In the genomic region with DNA sequence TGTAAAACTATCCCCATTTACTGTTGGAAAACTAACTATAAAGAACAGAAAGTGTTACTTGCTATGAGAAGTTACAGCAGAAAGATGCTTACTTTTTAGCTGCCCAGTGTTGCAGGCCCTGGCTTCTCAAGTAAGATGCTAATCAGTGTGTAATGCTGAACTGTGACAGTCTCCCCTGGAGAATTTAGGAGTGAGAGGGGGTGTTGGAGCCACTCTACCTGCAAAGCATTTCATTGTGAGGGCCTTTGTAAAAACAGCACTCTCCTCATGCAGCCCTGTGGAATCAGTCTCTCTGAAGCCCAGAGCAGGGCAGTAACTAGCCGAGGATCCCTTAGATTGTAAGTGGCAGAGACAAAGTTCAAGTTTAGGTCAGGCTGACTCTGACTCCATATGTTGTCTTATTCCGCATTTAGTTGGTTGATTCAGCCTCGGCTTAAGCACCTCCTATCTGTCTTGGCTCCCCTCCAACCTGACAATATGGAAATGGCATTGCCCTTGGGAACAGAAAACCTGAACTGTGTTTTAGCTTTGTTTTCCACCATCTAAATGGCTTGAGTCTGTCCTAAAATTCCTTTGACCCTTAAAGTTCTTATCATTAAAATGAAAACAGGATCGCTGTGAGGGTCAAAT, we compare ENCODE assay signal across 9 cellular contexts.
DNase-seq lines count a peak whose midpoint lies in the region; ATAC-seq lines count a peak whose summit lies in the region.
"Had no signal": no experiment of that assay in that cellular context is flagged by ENCODE, and none has a peak within 500 bp of the region (broad histone marks: within the 10 kb centered on the region; RNA-seq: fewer than 3 reads in every experiment).

No MANE protein-coding gene starts in this region.

- peaks cover 0 to 3% (median 0%) of the 10 kb centered on the region in 5 donors for H3K9me3 Mint-ChIP-seq in CD8-positive, alpha-beta memory T cell
- H3K9me3 Mint-ChIP-seq in activated naive CD8-positive, alpha-beta T cell (ENCODE audit: low read depth), result no peaks in the 10 kb centered on the region
- peaks cover 0 to 2% (median 0%) of the 10 kb centered on the region in 6 donors for H3K9me3 Mint-ChIP-seq in immature natural killer cell

- peaks cover 22% of the 10 kb centered on the region for H3K4me1 ChIP-seq in CD8-positive, alpha-beta memory T cell (ENCODE audit: insufficient read depth, low read length)
- H3K4me1 ChIP-seq in effector memory CD4-positive, alpha-beta T cell (ENCODE audit: control insufficient read depth, insufficient read depth, low read length, poor library complexity, severe bottlenecking), result peaks cover 10% of the 10 kb centered on the region

- H3K4me3 ChIP-seq in CD8-positive, alpha-beta memory T cell (ENCODE audit: low read length), result no peak overlapping the region
- H3K4me3 ChIP-seq in effector memory CD4-positive, alpha-beta T cell (ENCODE audit: insufficient read depth, low read depth, low read length, poor library complexity, severe bottlenecking), result no peak overlapping the region

- peaks cover 44 to 97% (median 45%) of the 10 kb centered on the region in 3 donors for H3K36me3 Mint-ChIP-seq in CD8-positive, alpha-beta memory T cell
- H3K36me3 Mint-ChIP-seq in activated naive CD8-positive, alpha-beta T cell, result peaks cover 39% of the 10 kb centered on the region
- H3K36me3 Mint-ChIP-seq in immature natural killer cell, result peaks cover 42 to 68% (median 50%) of the 10 kb centered on the region in 3 donors

- H3K27me3 ChIP-seq in CD8-positive, alpha-beta memory T cell (ENCODE audit: insufficient read depth, low read length, poor library complexity, severe bottlenecking), result no peaks in the 10 kb centered on the region
- H3K27me3 ChIP-seq in effector memory CD4-positive, alpha-beta T cell (replicated peaks; ENCODE audit: control insufficient read depth, insufficient read depth, low read length, poor library complexity, severe bottlenecking), result no peaks in the 10 kb centered on the region

- H3K9me3 ChIP-seq in CD8-positive, alpha-beta memory T cell (ENCODE audit: low read length), result no peaks in the 10 kb centered on the region
- no peaks in the 10 kb centered on the region for H3K9me3 ChIP-seq in effector memory CD4-positive, alpha-beta T cell (ENCODE audit: control insufficient read depth, low read length)

- POLR2A ChIA-PET in CD8-positive, alpha-beta memory T cell (lab: Charles Lee), result interaction anchor here (0.6 kb wide), 1 partner anchor 115 kb away, joined by 3 read pairs; no protein-coding TSS in a partner anchor

- H3K36me3 ChIP-seq in CD8-positive, alpha-beta memory T cell (ENCODE audit: insufficient read depth, low read length), result peaks cover 59% of the 10 kb centered on the region
- peaks cover 70% of the 10 kb centered on the region for H3K36me3 ChIP-seq in effector memory CD4-positive, alpha-beta T cell (ENCODE audit: control insufficient read depth, insufficient read depth, low read length)

- peak overlapping the region in 1 of 7 donors; percentile 4 for H3K4me3 Mint-ChIP-seq in CD8-positive, alpha-beta memory T cell
- no peak overlapping the region for H3K4me3 Mint-ChIP-seq in activated naive CD8-positive, alpha-beta T cell
- H3K4me3 Mint-ChIP-seq in immature natural killer cell, result no peak overlapping the region

- CTCF ChIA-PET in CD8-positive, alpha-beta memory T cell (lab: Charles Lee), result interaction anchor here (1.1 to 2.4 kb wide), 7 partner anchors 9 to 257 kb away, joined by 3 to 11 read pairs (median 5); no protein-coding TSS in a partner anchor

- peaks cover 63 to 94% (median 67%) of the 10 kb centered on the region in 3 donors for H3K4me1 Mint-ChIP-seq in CD8-positive, alpha-beta memory T cell
- H3K4me1 Mint-ChIP-seq in activated naive CD8-positive, alpha-beta T cell (ENCODE audit: low read depth), result peaks cover 67% of the 10 kb centered on the region
- H3K4me1 Mint-ChIP-seq in immature natural killer cell, result peaks cover 59 to 94% of the 10 kb centered on the region in 2 donors

- peak overlapping the region; percentile 33 to 95 (median 78) for H3K27ac Mint-ChIP-seq in CD8-positive, alpha-beta memory T cell
- H3K27ac Mint-ChIP-seq in activated naive CD8-positive, alpha-beta T cell, result peak overlapping the region; percentile 68
- peak overlapping the region in 5 of 6 donors; percentile 90 to 96 (median 91) for H3K27ac Mint-ChIP-seq in immature natural killer cell

- ATAC-seq in GM19463 (IDR thresholded peaks at IDR 0.05; ENCODE audit: unreplicated experiment), result no peak

- peaks cover 0 to 7% of the 10 kb centered on the region in 2 donors for H3K27me3 Mint-ChIP-seq in CD8-positive, alpha-beta memory T cell
- H3K27me3 Mint-ChIP-seq in activated naive CD8-positive, alpha-beta T cell, result no peaks in the 10 kb centered on the region
- H3K27me3 Mint-ChIP-seq in immature natural killer cell (ENCODE audit: low read depth in 3 of 3), result peaks cover 8 to 52% (median 47%) of the 10 kb centered on the region in 3 donors

- no peak for DNase-seq in CD8-positive, alpha-beta memory T cell
- peak; percentile 12 for DNase-seq in NCI-H1092 (lab: John Stamatoyannopoulos, UW)
- no peak for DNase-seq in immature natural killer cell
- no peak for DNase-seq in OCI-M2 (lab: John Stamatoyannopoulos, UW; ENCODE audit: unreplicated experiment)
- no peak for DNase-seq in effector memory CD4-positive, alpha-beta T cell
- DNase-seq in NCI-H187 (lab: John Stamatoyannopoulos, UW), result no peak

- no peak overlapping the region for H3K27ac ChIP-seq in CD8-positive, alpha-beta memory T cell (ENCODE audit: low read depth, low read length)
- H3K27ac ChIP-seq in effector memory CD4-positive, alpha-beta T cell (ENCODE audit: insufficient read depth, low read length, poor library complexity, severe bottlenecking), result no peak overlapping the region
- H3K27ac ChIP-seq: VCaP had no signal
